In genomic region chr12:85057370-85057963, GRCh38 we compare ENCODE assay signal across 9 cellular contexts. TPM values are rescaled to one million over a fixed set of nuclear protein-coding genes. Genes with fewer than 3 reads are reported as not detected.
DNase-seq lines count a peak whose midpoint lies in the region; ATAC-seq and TF ChIP-seq lines count a peak whose summit lies in the region.
"Had no signal": no experiment of that assay in that cellular context is flagged by ENCODE, and none has a peak within 500 bp of the region (broad histone marks: within the 10 kb centered on the region; RNA-seq: fewer than 3 reads in every experiment).

No MANE protein-coding gene starts in this region.

- intact Hi-C loops in esophagus squamous epithelium (cut with DNase I) = no loop called here

- peak; percentile 86 for TF ChIP-seq CTCF in RWPE1 (conservative IDR thresholded peaks at IDR 0.05; ENCODE audit: low read depth)
- peak; percentile 38 to 70 (median 59) for TF ChIP-seq CTCF in esophagus squamous epithelium (IDR thresholded peaks at IDR 0.05)

- ATAC-seq in GM21515 (IDR thresholded peaks at IDR 0.05; ENCODE audit: unreplicated experiment) = peak; percentile 82

- 36 to 44% methylated on average over 2 of the region's 2 CpGs for WGBS in esophagus squamous epithelium, 2 donors

- no peaks in the 10 kb centered on the region for H3K36me3 ChIP-seq in esophagus squamous epithelium

- no peak overlapping the region for H3K4me3 ChIP-seq in esophagus squamous epithelium

- CTCF ChIA-PET in RWPE1 (lab: Yijun Ruan, JAX) = interaction anchor here (0.6 to 1.7 kb wide), 2 partner anchors 176 to 202 kb away, joined by 3 to 7 read pairs; no protein-coding TSS in a partner anchor

- POLR2A ChIA-PET in RWPE1 (lab: Yijun Ruan, JAX; ENCODE audit: low non-redundant PET) = no interaction called here

- H3K9me3 ChIP-seq in esophagus squamous epithelium = no peaks in the 10 kb centered on the region

- H3K4me1 ChIP-seq in esophagus squamous epithelium = no peaks in the 10 kb centered on the region

- peak; percentile 2 for DNase-seq in activated naive CD4-positive, alpha-beta T cell treated with Interleukin-2 at 50 U/mL for 16 hours
- no peak for DNase-seq in activated naive CD4-positive, alpha-beta T cell treated with anti-CD3 and anti-CD28 coated beads, Interleukin-2, amount 50 U/mL, for 16 hours
- DNase-seq in HuH-7 (ENCODE audit: low spot score) = peak; percentile 9
- DNase-seq in RWPE1 (ENCODE audit: low spot score) = peak; percentile 11
- DNase-seq in esophagus squamous epithelium (lab: John Stamatoyannopoulos, UW) = no peak
- DNase-seq in pons (ENCODE audit: low spot score) = peak; percentile 46
- no peak for DNase-seq in activated gamma-delta T cell (lab: John Stamatoyannopoulos, UW)

- no peaks in the 10 kb centered on the region for H3K27me3 ChIP-seq in esophagus squamous epithelium

- H3K27ac ChIP-seq in RWPE1 (no peak overlapping the region), esophagus squamous epithelium (no peak overlapping the region)

- TF ChIP-seq POLR2A in esophagus squamous epithelium (IDR thresholded peaks at IDR 0.05) = no peak

RNA-seq across cellular contexts. Expression of gene LRRIQ1, which starts 21.3 kb away (rescaled TPM):
- under 1 TPM in 1 of 4 donors, not detected in 3; 0.09 TPM for total RNA-seq in esophagus squamous epithelium

RNA-seq across cellular contexts. Expression of gene TSPAN19, which starts 21.4 kb away (rescaled TPM):
- not detected for total RNA-seq in esophagus squamous epithelium
- total RNA-seq: urinary bladder had no signal

Comparison
In these comparisons a context has a peak if more than half of its experiments do, and no peak if none do; other contexts are left out.
1. DNase-seq: peak in activated naive CD4-positive, alpha-beta T cell treated with Interleukin-2 at 50 U/mL for 16 hours (single experiment), HuH-7 (single experiment), RWPE1 (single experiment) and pons (single experiment); none in activated naive CD4-positive, alpha-beta T cell treated with anti-CD3 and anti-CD28 coated beads, Interleukin-2, amount 50 U/mL, for 16 hours (single experiment), esophagus squamous epithelium (single experiment) and activated gamma-delta T cell (single experiment).